In genomic region chr6:26157838-26158580, GRCh38 we compare ENCODE assay signal across 8 cellular contexts.
A peak's percentile ranks its signal among the peaks of the same experiment; 100 is the strongest.
DNase-seq lines count a peak whose midpoint lies in the region; ATAC-seq and TF ChIP-seq lines count a peak whose summit lies in the region.

No MANE protein-coding gene starts in this region.

- H3K4me1 ChIP-seq in liver (ENCODE audit: control insufficient read depth in 4 of 4, insufficient read depth in 4 of 4, low read length in 3 of 4), result peaks cover 9 to 22% (median 16%) of the 10 kb centered on the region in 4 donors

- intact Hi-C loops in dorsolateral prefrontal cortex (cut with DNase I), result loop anchor here (1.0 to 10.0 kb wide), 5 partner anchors 15 to 53 kb away; a partner anchor contains a TSS

- TF ChIP-seq CTCF in dorsolateral prefrontal cortex (IDR thresholded peaks at IDR 0.05 in 54 of 56, conservative IDR thresholded peaks at IDR 0.05 in 2 of 56; ENCODE audit: low read depth in 1 of 56, partially characterized antibody in 56 of 56), result peak in 2 of 56 donors; percentile 5 to 11
- no peak for TF ChIP-seq CTCF in liver (IDR thresholded peaks at IDR 0.05; ENCODE audit: low read depth, low read length, missing input control)

- no peaks in the 10 kb centered on the region for H3K36me3 ChIP-seq in liver (ENCODE audit: control insufficient read depth in 4 of 4, insufficient read depth in 3 of 4, low read depth in 1 of 4, low read length in 3 of 4)

- H3K27me3 ChIP-seq in dorsolateral prefrontal cortex, result no peaks in the 10 kb centered on the region
- H3K27me3 ChIP-seq in liver (ENCODE audit: control insufficient read depth in 4 of 4, insufficient read depth in 4 of 4, low read length in 3 of 4), result no peaks in the 10 kb centered on the region

- H3K4me3 ChIP-seq in dorsolateral prefrontal cortex (peak overlapping the region; percentile 60 to 99 (median 87)), liver (ENCODE audit: low read depth in 1 of 3, low read length in 3 of 3) (peak overlapping the region; percentile 90 to 93 (median 91))

- TF ChIP-seq RAD21 in liver (IDR thresholded peaks at IDR 0.05), result no peak

- ATAC-seq in GM19372 (IDR thresholded peaks at IDR 0.05; ENCODE audit: low read depth, unreplicated experiment), result peak; percentile 63
- peak; percentile 59 for ATAC-seq in HG03521 (IDR thresholded peaks at IDR 0.05; ENCODE audit: unreplicated experiment)

- peak in 13 of 14 donors; percentile 38 to 98 (median 73) for DNase-seq in C1 segment of cervical spinal cord (lab: John Stamatoyannopoulos, UW)
- peak; percentile 100 for DNase-seq in NCI-H748 treated with DMSO at 0.1 percent for 48 hours (lab: John Stamatoyannopoulos, UW)
- peak; percentile 72 to 74 for DNase-seq in activated CD4-positive, alpha-beta T cell treated with anti-CD3 and anti-CD28 coated beads, Interleukin-2, amount 50 U/mL, for 4 hours
- DNase-seq in dorsolateral prefrontal cortex, result peak; percentile 29 to 86 (median 73)
- DNase-seq in stimulated activated CD4-positive, alpha-beta T cell treated with anti-CD3 and anti-CD28 coated beads, Interleukin-4, amount 100 ng/mL, for 1 hour, result peak; percentile 60

- H3K27ac ChIP-seq in dorsolateral prefrontal cortex, result peak overlapping the region; percentile 41 to 98 (median 90)
- peak overlapping the region; percentile 89 to 98 for H3K27ac ChIP-seq in liver (ENCODE audit: low read depth in 1 of 2, low read length in 2 of 2)

- H3K9me3 ChIP-seq in liver (ENCODE audit: control insufficient read depth in 4 of 4, low read length in 3 of 4), result no peaks in the 10 kb centered on the region

- WGBS in liver, result under 1% methylated on average over 37 of the region's 37 CpGs

- peak overlapping the region; percentile 53 to 97 for H3K9ac ChIP-seq in liver (ENCODE audit: low read depth in 1 of 2, low read length in 2 of 2)

TF ChIP-seq in liver, 16 proteins besides CTCF, POLR2A, EP300 and RAD21:
- TF ChIP-seq FOXA2 (IDR thresholded peaks at IDR 0.05) (peak; percentile 71), RXRA (IDR thresholded peaks at IDR 0.05) (peak; percentile 5 to 33), HNF4A (conservative IDR thresholded peaks at IDR 0.05) (peak in 1 of 2 donors; percentile 3), TAF1 (conservative IDR thresholded peaks at IDR 0.05) (peak; percentile 96), MAX (IDR thresholded peaks at IDR 0.05) (peak; percentile 31), EGR1 (IDR thresholded peaks at IDR 0.05; ENCODE audit: low read depth in 2 of 2) (peak; percentile 67 to 75), NR2F2 (IDR thresholded peaks at IDR 0.05) (no peak), ATF3 (IDR thresholded peaks at IDR 0.05) (no peak), JUND (IDR thresholded peaks at IDR 0.05) (peak in 1 of 2 donors; percentile 14), REST (IDR thresholded peaks at IDR 0.05) (peak; percentile 96), SP1 (IDR thresholded peaks at IDR 0.05) (peak; percentile 93), HNF4G (IDR thresholded peaks at IDR 0.05) (no peak), FOXA1 (IDR thresholded peaks at IDR 0.05) (no peak), YY1 (IDR thresholded peaks at IDR 0.05) (peak; percentile 87), GABPA (IDR thresholded peaks at IDR 0.05 in 1 of 2, conservative IDR thresholded peaks at IDR 0.05 in 1 of 2) (peak in 1 of 2 donors; percentile 9), ZBTB33 (IDR thresholded peaks at IDR 0.05) (peak; percentile 82)

Comparison
In these comparisons a context has a peak if more than half of its experiments do, and no peak if none do; other contexts are left out.
1. Peak in every context shown above with its lines: DNase-seq, ATAC-seq, H3K4me3 ChIP-seq and H3K27ac ChIP-seq.